1 cellular context compared by ENCODE assay signal in genomic region chr1:112674440-112674985, GRCh38.
TF ChIP-seq lines count a peak whose summit lies in the region.

Gene MOV10 (plus strand): TSS chr1:112674659. CDS start chr1:112674913, 254 bp downstream.

TF ChIP-seq in HCT116, 20 proteins besides CTCF, POLR2A, EP300 and RAD21 (continued from another document):
- no peak for TF ChIP-seq ZNF274 (IDR thresholded peaks at IDR 0.05; ENCODE audit: low read depth, low read length)
